ENCODE assay signal across 20 cellular contexts in genomic region chr4:156798438-156798837, GRCh38.
A peak's percentile ranks its signal among the peaks of the same experiment; 100 is the strongest.
DNase-seq lines count a peak whose midpoint lies in the region; ATAC-seq and TF ChIP-seq lines count a peak whose summit lies in the region.
"Had no signal": no experiment of that assay in that cellular context is flagged by ENCODE, and none has a peak within 500 bp of the region (broad histone marks: within the 10 kb centered on the region; RNA-seq: fewer than 3 reads in every experiment).

No MANE protein-coding gene starts in this region.

- no peak overlapping the region for H3K14ac ChIP-seq in mesenchymal stem cell (ENCODE audit: low read length in 2 of 2)

- H2BK5ac ChIP-seq in mesenchymal stem cell (ENCODE audit: low read depth, low read length, poor library complexity, severe bottlenecking) = no peak overlapping the region

- no peak overlapping the region for H2BK120ac ChIP-seq in mesenchymal stem cell (ENCODE audit: low read depth, low read length)

- H3K27ac ChIP-seq in breast epithelium (peak overlapping the region in 1 of 2 donors; percentile 15), caudate nucleus (ENCODE audit: low read depth, low read length) (peak overlapping the region; percentile 39), mesenchymal stem cell (ENCODE audit: low read length, poor library complexity, severe bottlenecking) (no peak overlapping the region)

- peak overlapping the region; percentile 25 for H3K9ac ChIP-seq in mesenchymal stem cell (ENCODE audit: low read length)

- BruUV-seq in MCF 10A (replicated peaks; lab: Mats Ljungman, UMichigan) = no TSS peak

- no peak overlapping the region for H3K23ac ChIP-seq in mesenchymal stem cell (ENCODE audit: low read length in 2 of 2)

- H3K27me3 ChIP-seq in breast epithelium (no peaks in the 10 kb centered on the region), mesenchymal stem cell (ENCODE audit: control insufficient read depth in 1 of 2, insufficient read depth in 1 of 2, low read length in 2 of 2) (no peaks in the 10 kb centered on the region)
- H3K27me3 ChIP-seq: BE2C had no signal

- no peak overlapping the region for H2AFZ ChIP-seq in mesenchymal stem cell (ENCODE audit: low read depth, low read length)
- H2AFZ ChIP-seq: PC-9 had no signal

- no peak overlapping the region for H2AK5ac ChIP-seq in mesenchymal stem cell (ENCODE audit: low read length, severe bottlenecking)

- H3K36me3 ChIP-seq in breast epithelium (no peaks in the 10 kb centered on the region), mesenchymal stem cell (ENCODE audit: control insufficient read depth in 1 of 2, insufficient read depth in 2 of 2, low read depth in 1 of 2, low read length in 2 of 2) (peaks cover 0 to 4% of the 10 kb centered on the region in 2 experiments)
- H3K36me3 ChIP-seq: BE2C had no signal

- TF ChIP-seq POLR2A in breast epithelium (IDR thresholded peaks at IDR 0.05) = no peak

- no peaks in the 10 kb centered on the region for H3K9me3 Mint-ChIP-seq in MCF 10A (ENCODE audit: unreplicated experiment)

- no peak overlapping the region for H3K4ac ChIP-seq in mesenchymal stem cell (ENCODE audit: low read depth in 1 of 2, low read length in 2 of 2)

- ATAC-seq in HG03565 (IDR thresholded peaks at IDR 0.05; ENCODE audit: unreplicated experiment) = no peak

- H3K36me3 Mint-ChIP-seq in MCF 10A (ENCODE audit: insufficient read depth, unreplicated experiment) = no peaks in the 10 kb centered on the region
- H3K36me3 Mint-ChIP-seq: CD4-positive, CD25-positive, alpha-beta regulatory T cell had no signal

- CTCF ChIA-PET in MCF 10A (lab: Yijun Ruan, JAX) = interaction anchor here (0.7 to 1.6 kb wide), 2 partner anchors 171 to 238 kb away, joined by 3 to 4 read pairs; no protein-coding TSS in a partner anchor

- no peak overlapping the region for H2BK15ac ChIP-seq in mesenchymal stem cell (ENCODE audit: low read depth, poor library complexity, severe bottlenecking)

- peak overlapping the region; percentile 65 for H3K27ac Mint-ChIP-seq in MCF 10A (ENCODE audit: low read depth, unreplicated experiment)
- H3K27ac Mint-ChIP-seq: CD4-positive, CD25-positive, alpha-beta regulatory T cell had no signal

- no peak overlapping the region for H2BK12ac ChIP-seq in mesenchymal stem cell (ENCODE audit: low read length in 2 of 2)

- H3K4me3 Mint-ChIP-seq in MCF 10A (ENCODE audit: unreplicated experiment) = no peak overlapping the region
- H3K4me3 Mint-ChIP-seq: CD4-positive, CD25-positive, alpha-beta regulatory T cell had no signal

- no CpG with 5 or more reads among the region's 1 CpG for WGBS in mesenchymal stem cell

- TF ChIP-seq CTCF in MCF 10A (IDR thresholded peaks at IDR 0.05; ENCODE audit: unreplicated experiment) = no peak
- no peak for TF ChIP-seq CTCF in breast epithelium (IDR thresholded peaks at IDR 0.05)

- DNase-seq in MCF 10A (ENCODE audit: unreplicated experiment) (no peak), breast epithelium (ENCODE audit: low spot score in 2 of 2) (no peak), caudate nucleus (lab: John Stamatoyannopoulos, UW) (no peak), mesenchymal stem cell (no peak), SK-N-DZ (ENCODE audit: low spot score) (no peak)
- no peak for DNase-seq in activated effector memory CD4-positive, alpha-beta T cell treated with Interleukin-2 at 50 U/mL for 16 hours
- DNase-seq: 8988T; BE2C; CD4-positive, CD25-positive, alpha-beta regulatory T cell; EL; GF-D8; Karpas-422; NCI-H1417; NCI-H2029; NCI-H2227 treated with DMSO at 0.1 percent for 48 hours; NCI-H510A; PC-9; RPMI8226; SIG-M5 had no signal

- no peaks in the 10 kb centered on the region for H3K9me3 ChIP-seq in breast epithelium
- H3K9me3 ChIP-seq in mesenchymal stem cell (ENCODE audit: control insufficient read depth, low read length) = no peaks in the 10 kb centered on the region
- H3K9me3 ChIP-seq: BE2C had no signal

- H3K27me3 Mint-ChIP-seq in MCF 10A (ENCODE audit: insufficient read depth, unreplicated experiment) = no peaks in the 10 kb centered on the region
- H3K27me3 Mint-ChIP-seq: CD4-positive, CD25-positive, alpha-beta regulatory T cell had no signal

- intact Hi-C loops in MCF 10A (cut with micrococcal nuclease) = loop anchor here (2.0 kb wide), 1 partner anchor 20 kb away; no protein-coding TSS in a partner anchor
- intact Hi-C loops in breast epithelium (cut with DNase I; ENCODE audit: low total_unique reads) = loop anchor here (10.0 kb wide), 1 partner anchor 1366 kb away; no protein-coding TSS in a partner anchor

- POLR2A ChIA-PET in MCF 10A (lab: Yijun Ruan, JAX) = interaction anchor here (0.6 to 6.8 kb wide), 16 partner anchors 8 to 323 kb away, joined by 3 to 91 read pairs (median 3); partner anchors contain the start of genes GLRB and PDGFC

- H3K4me2 ChIP-seq in mesenchymal stem cell (ENCODE audit: low read length, poor library complexity, severe bottlenecking) = no peak overlapping the region

- H3K4me3 ChIP-seq in breast epithelium (no peak overlapping the region), mesenchymal stem cell (ENCODE audit: insufficient read depth in 1 of 2, low read depth in 1 of 2, low read length in 2 of 2) (no peak overlapping the region)
- H3K4me3 ChIP-seq: PC-9 had no signal

- no peak overlapping the region for H4K8ac ChIP-seq in mesenchymal stem cell (ENCODE audit: low read length)

- no peak overlapping the region for H3K18ac ChIP-seq in mesenchymal stem cell (ENCODE audit: low read depth in 1 of 2, low read length in 2 of 2)

- H3K79me1 ChIP-seq in mesenchymal stem cell (replicated peaks; ENCODE audit: low read length, poor library complexity, severe bottlenecking) = peaks cover 12% of the 10 kb centered on the region

- peaks cover 42% of the 10 kb centered on the region for H3K4me1 Mint-ChIP-seq in MCF 10A (ENCODE audit: insufficient read depth, unreplicated experiment)
- H3K4me1 Mint-ChIP-seq: CD4-positive, CD25-positive, alpha-beta regulatory T cell had no signal

- H3K4me1 ChIP-seq in breast epithelium (no peaks in the 10 kb centered on the region), mesenchymal stem cell (ENCODE audit: control insufficient read depth, insufficient read depth, low read depth, low read length) (no peaks in the 10 kb centered on the region)
- H3K4me1 ChIP-seq: BE2C had no signal

- no peak overlapping the region for H4K91ac ChIP-seq in mesenchymal stem cell (ENCODE audit: low read length)
